8 cellular contexts compared by ENCODE assay signal in genomic region chr6:33160728-33161323, GRCh38. TPM values are rescaled to one million over a fixed set of nuclear protein-coding genes. Genes with fewer than 3 reads are reported as not detected.
DNase-seq lines count a peak whose midpoint lies in the region; ATAC-seq, FAIRE-seq and TF ChIP-seq lines count a peak whose summit lies in the region.

No MANE protein-coding gene starts in this region.

- intact Hi-C loops in GM12878 (cut with micrococcal nuclease; ENCODE audit: unreplicated experiment), result loop anchor here (1.0 kb wide), 2 partner anchors 36 to 87 kb away; no protein-coding TSS in a partner anchor

- 38% methylated on average over 12 of the region's 12 CpGs for WGBS in GM12878 (ENCODE audit: insufficient coverage, insufficient replicate concordance, low lambda C conversion rate, missing lambda C conversion rate)

- H4K20me1 ChIP-seq in GM12878 (ENCODE audit: control insufficient read depth, insufficient read depth) (no peaks in the 10 kb centered on the region), keratinocyte (ENCODE audit: control insufficient read depth, extremely low read depth, insufficient read depth, low read length) (no peaks in the 10 kb centered on the region)

- ATAC-seq in GM12878 (peak; percentile 59), thoracic aorta (ENCODE audit: insufficient number of reproducible peaks, low FRiP score, low read depth) (peak; percentile 76)

- H3K79me2 ChIP-seq in GM12878 (ENCODE audit: control insufficient read depth, insufficient read depth, low read length), result no peaks in the 10 kb centered on the region
- no peaks in the 10 kb centered on the region for H3K79me2 ChIP-seq in keratinocyte (ENCODE audit: control insufficient read depth, insufficient read depth, low read length)

- no peak overlapping the region for H3K4me3 ChIP-seq in NB4 (ENCODE audit: low read depth, low read length)
- no peak overlapping the region for H3K4me3 ChIP-seq in GM12878
- H3K4me3 ChIP-seq in keratinocyte (ENCODE audit: control insufficient read depth in 2 of 3, extremely low read depth in 1 of 3, insufficient read depth in 2 of 3, low read depth in 1 of 3, low read length in 3 of 3), result no peak overlapping the region
- H3K4me3 ChIP-seq in thoracic aorta, result peak overlapping the region; percentile 75

- CTCF ChIA-PET in GM12878 (lab: Yijun Ruan, JAX), result interaction anchor here (0.5 to 9.5 kb wide), 16 partner anchors 7 to 88 kb away, joined by 3 to 80 read pairs (median 4); partner anchors contain the start of gene HLA-DPA1

- no peak overlapping the region for H3K27ac ChIP-seq in GM12878 (ENCODE audit: control insufficient read depth, insufficient read depth)
- no peak overlapping the region for H3K27ac ChIP-seq in keratinocyte (ENCODE audit: control insufficient read depth, insufficient read depth, low read length)
- H3K27ac ChIP-seq in thoracic aorta, result peak overlapping the region; percentile 22 to 50

- no peak for FAIRE-seq in GM12878 (lab: Jason Lieb, UNC)
- no peak for FAIRE-seq in keratinocyte (lab: Jason Lieb, UNC)

- H3K9ac ChIP-seq in GM12878 (ENCODE audit: control insufficient read depth, insufficient read depth, low read length) (no peak overlapping the region), keratinocyte (ENCODE audit: control insufficient read depth, extremely low read depth, insufficient read depth, low read length) (no peak overlapping the region)

- in situ Hi-C loops in GM12878 (cut with MboI), result no loop called here

- no peak overlapping the region for H2AFZ ChIP-seq in GM12878 (ENCODE audit: control insufficient read depth, low read depth, low read length)
- no peak overlapping the region for H2AFZ ChIP-seq in keratinocyte (ENCODE audit: control insufficient read depth, low read length)

- DNase-seq in GM04503 (ENCODE audit: low read depth) (peak; percentile 94), NB4 (ENCODE audit: low read depth) (peak; percentile 73), GM12878 (ENCODE audit: low read depth, low spot score) (no peak), keratinocyte (ENCODE audit: low read depth, low spot score) (peak; percentile 33), thoracic aorta (ENCODE audit: low spot score) (no peak), NCI-H128 (lab: John Stamatoyannopoulos, UW; ENCODE audit: unreplicated experiment) (no peak), HT-29 (ENCODE audit: low spot score) (no peak), T-helper 9 cell (no peak)

- POLR2A ChIA-PET in GM12878 (lab: Charles Lee), result interaction anchor here (0.6 to 1.2 kb wide), 2 partner anchors 88 to 220 kb away, joined by 3 read pairs; no protein-coding TSS in a partner anchor

- TF ChIP-seq CTCF in NB4 (IDR thresholded peaks at IDR 0.05; ENCODE audit: low read depth, low read length) (no peak), GM12878 (IDR thresholded peaks at IDR 0.05 in 2 of 3, conservative IDR thresholded peaks at IDR 0.05 in 1 of 3; ENCODE audit: control insufficient read depth in 2 of 3, extremely low read depth in 1 of 3, insufficient read depth in 1 of 3, low read depth in 3 of 3, low read length in 3 of 3) (no peak), keratinocyte (optimal IDR thresholded peaks at IDR 0.05 in 1 of 3, IDR thresholded peaks at IDR 0.05 in 1 of 3, conservative IDR thresholded peaks at IDR 0.05 in 1 of 3; ENCODE audit: extremely low read depth in 1 of 3, insufficient read depth in 2 of 3, low read length in 3 of 3) (no peak), thoracic aorta (IDR thresholded peaks at IDR 0.05) (no peak)

- H3K9me3 ChIP-seq in GM12878 (replicated peaks; ENCODE audit: control insufficient read depth, insufficient read depth, low read length) (no peaks in the 10 kb centered on the region), keratinocyte (ENCODE audit: control insufficient read depth, low read depth, low read length) (no peaks in the 10 kb centered on the region), thoracic aorta (no peaks in the 10 kb centered on the region)

- TF ChIP-seq RAD21 in GM12878 (IDR thresholded peaks at IDR 0.05; ENCODE audit: insufficient read depth, low read depth, low read length), result no peak

- dilution Hi-C loops in keratinocyte (cut with MboI; ENCODE audit: extremely low pct_ligation_motif_present, low sequenced_read_pairs), result no loop called here

- peaks cover 4% of the 10 kb centered on the region for H3K4me1 ChIP-seq in GM12878 (ENCODE audit: control insufficient read depth, insufficient read depth, low read length)
- peaks cover 11% of the 10 kb centered on the region for H3K4me1 ChIP-seq in keratinocyte (ENCODE audit: control insufficient read depth, extremely low read depth, insufficient read depth, low read length)
- H3K4me1 ChIP-seq in thoracic aorta (ENCODE audit: control insufficient read depth in 1 of 2, low read depth in 2 of 2), result peaks cover 0 to 9% of the 10 kb centered on the region in 2 donors

- no peak for TF ChIP-seq EP300 in GM12878 (IDR thresholded peaks at IDR 0.05; ENCODE audit: borderline replicate concordance in 1 of 2, control insufficient read depth in 1 of 2, low read depth in 2 of 2, low read length in 2 of 2)

- no peaks in the 10 kb centered on the region for H3K27me3 ChIP-seq in GM12878 (replicated peaks in 1 of 2; ENCODE audit: control insufficient read depth in 2 of 2, insufficient read depth in 2 of 2, low read length in 1 of 2)
- H3K27me3 ChIP-seq in keratinocyte (ENCODE audit: control insufficient read depth, extremely low read depth, insufficient read depth, low read length), result peaks cover 6% of the 10 kb centered on the region
- no peaks in the 10 kb centered on the region for H3K27me3 ChIP-seq in thoracic aorta (replicated peaks; ENCODE audit: insufficient read depth)

- TF ChIP-seq POLR2A in NB4 (IDR thresholded peaks at IDR 0.05; ENCODE audit: extremely low read depth, insufficient read length), result no peak
- TF ChIP-seq POLR2A in GM12878 (IDR thresholded peaks at IDR 0.05; ENCODE audit: low read depth, low read length), result no peak

- SMC1A ChIA-PET in GM12878 (lab: Charles Lee; ENCODE audit: uncharacterized antibody, unreplicated experiment), result interaction anchor here (0.7 to 4.3 kb wide), 7 partner anchors 12 to 152 kb away, joined by 3 to 27 read pairs (median 4); no protein-coding TSS in a partner anchor

- BruUV-seq in GM12878 (replicated peaks; lab: Mats Ljungman, UMichigan), result no TSS peak

- no peaks in the 10 kb centered on the region for H3K36me3 ChIP-seq in GM12878 (ENCODE audit: control insufficient read depth in 2 of 2, insufficient read depth in 2 of 2, low read length in 1 of 2)
- no peaks in the 10 kb centered on the region for H3K36me3 ChIP-seq in keratinocyte (ENCODE audit: control insufficient read depth in 2 of 2, extremely low read depth in 1 of 2, insufficient read depth in 2 of 2, low read length in 2 of 2)
- no peaks in the 10 kb centered on the region for H3K36me3 ChIP-seq in thoracic aorta

- H3K4me2 ChIP-seq in GM12878 (ENCODE audit: control insufficient read depth, insufficient read depth), result peak overlapping the region; percentile 95; the same call in 1 of the 2 replicates
- H3K4me2 ChIP-seq in keratinocyte (ENCODE audit: control insufficient read depth, extremely low read depth, insufficient read depth, low read depth, low read length), result peak overlapping the region; percentile 72

- H3K9me1 ChIP-seq in keratinocyte (ENCODE audit: control insufficient read depth, extremely low read depth, insufficient read depth, low read length), result no peaks in the 10 kb centered on the region

- RAD21 ChIA-PET in GM12878 (lab: Charles Lee; ENCODE audit: unreplicated experiment), result interaction anchor here (0.6 to 5.3 kb wide), 8 partner anchors 11 to 161 kb away, joined by 3 to 27 read pairs (median 4); partner anchors contain the start of gene B3GALT4

RNA-seq across cellular contexts. Expression of gene COL11A2, which starts 31.4 kb away (rescaled TPM):
- 1.8 and 1.9 TPM in 2 replicates for total RNA-seq in GM12878 (2013; cell fraction: nucleolus; rRNA removed)
- total RNA-seq in GM12878 (2014; rRNA removed), result 0.22 and 0.23 TPM in 2 replicates
- total RNA-seq in GM12878 (2014; rRNA removed; fragmentation: Illumina TruSeq; extraction: Trizol), result 0.22 and 0.23 TPM in 2 replicates
- 0.51 and 0.53 TPM in 2 replicates for total RNA-seq in GM12878 (2021)
- polyA plus RNA-seq in GM12878 (2011; ENCODE audit: low read depth), result 0.25 TPM
- polyA plus RNA-seq in GM12878 (2011; rRNA removed), result 0.42 and 0.83 TPM in 2 replicates
- 0.36 and 0.57 TPM in 2 replicates for polyA plus RNA-seq in GM12878 (2011; cell fraction: cytosol; rRNA removed)
- 8.6 and 10.3 TPM in 2 replicates for polyA plus RNA-seq in GM12878 (2011; cell fraction: nucleus; rRNA removed)
- 0.70 and 0.73 TPM in 2 replicates for polyA plus RNA-seq in GM12878 (2012)
- polyA plus RNA-seq in GM12878 (2014; fragmentation: Illumina TruSeq; extraction: Trizol), result 0.09 and 0.44 TPM in 2 replicates
- polyA plus RNA-seq in GM12878 (2014; fragmentation: Nextera tagmentation; extraction: Ambion mirVana), result under 1 TPM in 1 of 2 experiments, not detected in 1; 0.07 TPM
- 0.72 and 0.76 TPM in 2 replicates for polyA plus RNA-seq in GM12878 (2014; rRNA removed)
- polyA plus RNA-seq in GM12878 (2016; fragmentation: Nextera tagmentation; extraction: Ambion mirVana), result under 1 TPM; 0.03 to 0.15 TPM
- 0.15 and 0.46 TPM in 2 replicates for polyA minus RNA-seq in GM12878 (2011; rRNA and poly(A)+ RNA removed)
- polyA minus RNA-seq in GM12878 (2011; cell fraction: cytosol; rRNA and poly(A)+ RNA removed), result not detected in 2 replicates
- 0.85 and 0.86 TPM in 2 replicates for polyA minus RNA-seq in GM12878 (2011; cell fraction: nucleus; rRNA and poly(A)+ RNA removed)
- 0.06 to 0.18 TPM (median 0.08 TPM) in 3 replicates for polyA plus RNA-seq in keratinocyte
- polyA plus RNA-seq in keratinocyte (2011; ENCODE audit: low read depth), result 0.15 TPM
- polyA plus RNA-seq in keratinocyte (2011; cell fraction: cytosol; rRNA removed), result 0.04 and 0.05 TPM in 2 replicates
- polyA plus RNA-seq in keratinocyte (2011; cell fraction: nucleus; rRNA removed), result 0.83 and 0.93 TPM in 2 replicates
- 0.09 and 0.38 TPM in 2 replicates for polyA plus RNA-seq in keratinocyte (2012; ENCODE audit: low replicate concordance)
- polyA minus RNA-seq in keratinocyte, result 0.29 TPM in 1 of 3 replicates, not detected in the others
- not detected for polyA minus RNA-seq in keratinocyte (2011; cell fraction: cytosol; rRNA and poly(A)+ RNA removed)
- polyA minus RNA-seq in keratinocyte (2011; cell fraction: nucleus; rRNA and poly(A)+ RNA removed), result 0.63 TPM in 1 of 2 replicates, not detected in the other
- 1 to 10 TPM; 1.9 to 3.4 TPM for total RNA-seq in thoracic aorta
- total RNA-seq in HT-29 (2014; rRNA removed; shearing (Covaris generic)), result 0.31 and 0.47 TPM in 2 replicates

RNA-seq across cellular contexts. Expression of gene RXRB, which starts 39.6 kb away (rescaled TPM):
- total RNA-seq in GM12878 (2013; cell fraction: nucleolus; rRNA removed), result 37.4 and 40.4 TPM in 2 replicates
- total RNA-seq in GM12878 (2014; rRNA removed) (14.0 TPM in 2 replicates), GM12878 (2014; rRNA removed; fragmentation: Illumina TruSeq; extraction: Trizol) (9.5 and 10.8 TPM in 2 replicates), GM12878 (2021) (27.1 and 30.3 TPM in 2 replicates), thoracic aorta (10 to 100 TPM; 38.7 to 47.2 TPM)
- 20.9 TPM for polyA plus RNA-seq in GM12878 (2011; ENCODE audit: low read depth)
- polyA plus RNA-seq in GM12878 (2011; rRNA removed) (26.6 and 35.0 TPM in 2 replicates), GM12878 (2014; fragmentation: Illumina TruSeq; extraction: Trizol) (16.4 and 25.8 TPM in 2 replicates), GM12878 (2014; fragmentation: Nextera tagmentation; extraction: Ambion mirVana) (1 to 10 TPM in 1 of 2 experiments, under 1 TPM in 1; 0.71 to 1.6 TPM), GM12878 (2014; rRNA removed) (30.3 and 34.4 TPM in 2 replicates), GM12878 (2016; fragmentation: Nextera tagmentation; extraction: Ambion mirVana) (10 to 100 TPM; 19.8 to 21.0 TPM), keratinocyte (23.2 to 32.4 TPM (median 25.7 TPM) in 3 replicates)
- polyA plus RNA-seq in GM12878 (2011; cell fraction: cytosol; rRNA removed), result 33.9 and 40.3 TPM in 2 replicates
- polyA plus RNA-seq in GM12878 (2011; cell fraction: nucleus; rRNA removed), result 155 and 193 TPM in 2 replicates
- polyA plus RNA-seq in GM12878 (2012), result 35.2 and 36.1 TPM in 2 replicates
- polyA minus RNA-seq in GM12878 (2011; rRNA and poly(A)+ RNA removed), result 36.9 and 38.1 TPM in 2 replicates
- polyA minus RNA-seq in GM12878 (2011; cell fraction: cytosol; rRNA and poly(A)+ RNA removed), result 6.8 and 11.2 TPM in 2 replicates
- 24.2 and 28.5 TPM in 2 replicates for polyA minus RNA-seq in GM12878 (2011; cell fraction: nucleus; rRNA and poly(A)+ RNA removed)
- polyA plus RNA-seq in keratinocyte (2011; ENCODE audit: low read depth), result 4.9 TPM
- polyA plus RNA-seq in keratinocyte (2011; cell fraction: cytosol; rRNA removed), result 14.6 and 15.3 TPM in 2 replicates
- 62.1 and 65.8 TPM in 2 replicates for polyA plus RNA-seq in keratinocyte (2011; cell fraction: nucleus; rRNA removed)
- 22.3 and 24.5 TPM in 2 replicates for polyA plus RNA-seq in keratinocyte (2012; ENCODE audit: low replicate concordance)
- polyA minus RNA-seq in keratinocyte, result 30.8 to 33.3 TPM (median 32.9 TPM) in 3 replicates
- polyA minus RNA-seq in keratinocyte (2011; cell fraction: cytosol; rRNA and poly(A)+ RNA removed), result 16.5 TPM
- polyA minus RNA-seq in keratinocyte (2011; cell fraction: nucleus; rRNA and poly(A)+ RNA removed), result 17.1 and 19.2 TPM in 2 replicates
- total RNA-seq in HT-29 (2014; rRNA removed; shearing (Covaris generic)), result 28.1 and 32.9 TPM in 2 replicates

RNA-seq across cellular contexts. Expression of gene SLC39A7, which starts 39.8 kb away (rescaled TPM):
- total RNA-seq in GM12878 (2013; cell fraction: nucleolus; rRNA removed), result 28.9 TPM in 2 replicates
- total RNA-seq in GM12878 (2014; rRNA removed), result 48.9 and 50.6 TPM in 2 replicates
- 41.3 and 43.9 TPM in 2 replicates for total RNA-seq in GM12878 (2014; rRNA removed; fragmentation: Illumina TruSeq; extraction: Trizol)
- total RNA-seq in GM12878 (2021), result 52.9 and 57.3 TPM in 2 replicates
- polyA plus RNA-seq in GM12878 (2011; ENCODE audit: low read depth), result 55.2 TPM
- 23.0 and 37.4 TPM in 2 replicates for polyA plus RNA-seq in GM12878 (2011; rRNA removed)
- polyA plus RNA-seq in GM12878 (2011; cell fraction: cytosol; rRNA removed), result 50.2 and 54.2 TPM in 2 replicates
- 55.7 and 62.9 TPM in 2 replicates for polyA plus RNA-seq in GM12878 (2011; cell fraction: nucleus; rRNA removed)
- 59.6 and 80.9 TPM in 2 replicates for polyA plus RNA-seq in GM12878 (2012)
- 51.0 and 63.1 TPM in 2 replicates for polyA plus RNA-seq in GM12878 (2014; fragmentation: Illumina TruSeq; extraction: Trizol)
- polyA plus RNA-seq in GM12878 (2014; fragmentation: Nextera tagmentation; extraction: Ambion mirVana), result 1 to 10 TPM; 7.3 to 8.4 TPM
- polyA plus RNA-seq in GM12878 (2014; rRNA removed), result 55.3 and 56.1 TPM in 2 replicates
- 10 to 100 TPM; 12.8 to 14.0 TPM for polyA plus RNA-seq in GM12878 (2016; fragmentation: Nextera tagmentation; extraction: Ambion mirVana)
- 30.9 and 31.3 TPM in 2 replicates for polyA minus RNA-seq in GM12878 (2011; rRNA and poly(A)+ RNA removed)
- 11.0 and 13.6 TPM in 2 replicates for polyA minus RNA-seq in GM12878 (2011; cell fraction: cytosol; rRNA and poly(A)+ RNA removed)
- 18.6 and 31.2 TPM in 2 replicates for polyA minus RNA-seq in GM12878 (2011; cell fraction: nucleus; rRNA and poly(A)+ RNA removed)
- 47.6 to 68.6 TPM (median 54.0 TPM) in 3 replicates for polyA plus RNA-seq in keratinocyte
- polyA plus RNA-seq in keratinocyte (2011; ENCODE audit: low read depth), result 23.5 TPM
- polyA plus RNA-seq in keratinocyte (2011; cell fraction: cytosol; rRNA removed), result 28.0 and 32.5 TPM in 2 replicates
- 126 and 135 TPM in 2 replicates for polyA plus RNA-seq in keratinocyte (2011; cell fraction: nucleus; rRNA removed)
- polyA plus RNA-seq in keratinocyte (2012; ENCODE audit: low replicate concordance), result 48.9 and 98.3 TPM in 2 replicates
- polyA minus RNA-seq in keratinocyte, result 36.1 to 86.7 TPM (median 50.6 TPM) in 3 replicates
- polyA minus RNA-seq in keratinocyte (2011; cell fraction: cytosol; rRNA and poly(A)+ RNA removed), result 17.3 TPM
- polyA minus RNA-seq in keratinocyte (2011; cell fraction: nucleus; rRNA and poly(A)+ RNA removed), result 40.8 and 62.0 TPM in 2 replicates
- total RNA-seq in thoracic aorta, result 100 to 1,000 TPM in 1 of 2 donors, 10 to 100 TPM in 1; 71.3 to 106 TPM
- 131 and 147 TPM in 2 replicates for total RNA-seq in HT-29 (2014; rRNA removed; shearing (Covaris generic))

RNA-seq across cellular contexts. Expression of gene HSD17B8, which starts 43.6 kb away (rescaled TPM):
- total RNA-seq in GM12878 (2013; cell fraction: nucleolus; rRNA removed), result 7.5 and 9.9 TPM in 2 replicates
- total RNA-seq in GM12878 (2014; rRNA removed) (38.4 and 41.5 TPM in 2 replicates), GM12878 (2014; rRNA removed; fragmentation: Illumina TruSeq; extraction: Trizol) (14.1 and 14.4 TPM in 2 replicates), GM12878 (2021) (23.8 and 30.8 TPM in 2 replicates), thoracic aorta (10 to 100 TPM in 1 of 2 donors, 1 to 10 TPM in 1; 4.0 to 15.0 TPM)
- polyA plus RNA-seq in GM12878 (2011; ENCODE audit: low read depth), result 13.8 TPM
- polyA plus RNA-seq in GM12878 (2011; rRNA removed) (20.0 and 29.2 TPM in 2 replicates), GM12878 (2014; fragmentation: Illumina TruSeq; extraction: Trizol) (7.8 and 12.5 TPM in 2 replicates), GM12878 (2014; fragmentation: Nextera tagmentation; extraction: Ambion mirVana) (10 to 100 TPM in 1 of 2 experiments, 1 to 10 TPM in 1; 3.1 to 13.6 TPM), GM12878 (2014; rRNA removed) (40.8 and 40.9 TPM in 2 replicates), GM12878 (2016; fragmentation: Nextera tagmentation; extraction: Ambion mirVana) (10 to 100 TPM; 46.7 to 54.3 TPM), keratinocyte (18.6 to 22.1 TPM (median 20.7 TPM) in 3 replicates)
- polyA plus RNA-seq in GM12878 (2011; cell fraction: cytosol; rRNA removed), result 41.7 and 54.6 TPM in 2 replicates
- polyA plus RNA-seq in GM12878 (2011; cell fraction: nucleus; rRNA removed), result 51.8 and 54.1 TPM in 2 replicates
- 19.5 and 25.0 TPM in 2 replicates for polyA plus RNA-seq in GM12878 (2012)
- polyA minus RNA-seq in GM12878 (2011; rRNA and poly(A)+ RNA removed), result 20.0 and 26.4 TPM in 2 replicates
- 3.3 and 6.5 TPM in 2 replicates for polyA minus RNA-seq in GM12878 (2011; cell fraction: cytosol; rRNA and poly(A)+ RNA removed)
- 5.9 and 11.8 TPM in 2 replicates for polyA minus RNA-seq in GM12878 (2011; cell fraction: nucleus; rRNA and poly(A)+ RNA removed)
- 5.3 TPM for polyA plus RNA-seq in keratinocyte (2011; ENCODE audit: low read depth)
- 13.2 and 24.1 TPM in 2 replicates for polyA plus RNA-seq in keratinocyte (2011; cell fraction: cytosol; rRNA removed)
- 13.4 and 14.7 TPM in 2 replicates for polyA plus RNA-seq in keratinocyte (2011; cell fraction: nucleus; rRNA removed)
- polyA plus RNA-seq in keratinocyte (2012; ENCODE audit: low replicate concordance), result 13.9 and 18.3 TPM in 2 replicates
- polyA minus RNA-seq in keratinocyte, result 8.5 to 13.3 TPM (median 12.3 TPM) in 3 replicates
- polyA minus RNA-seq in keratinocyte (2011; cell fraction: cytosol; rRNA and poly(A)+ RNA removed), result 12.5 TPM
- polyA minus RNA-seq in keratinocyte (2011; cell fraction: nucleus; rRNA and poly(A)+ RNA removed), result 2.0 and 3.7 TPM in 2 replicates
- 28.0 and 35.8 TPM in 2 replicates for total RNA-seq in HT-29 (2014; rRNA removed; shearing (Covaris generic))

RNA-seq across cellular contexts. Expression of gene RING1, which starts 47.5 kb away (rescaled TPM):
- 5.2 and 6.4 TPM in 2 replicates for total RNA-seq in GM12878 (2013; cell fraction: nucleolus; rRNA removed)
- total RNA-seq in GM12878 (2014; rRNA removed) (11.6 and 16.2 TPM in 2 replicates), GM12878 (2014; rRNA removed; fragmentation: Illumina TruSeq; extraction: Trizol) (16.0 and 17.2 TPM in 2 replicates), GM12878 (2021) (24.1 and 24.9 TPM in 2 replicates), thoracic aorta (10 to 100 TPM; 13.2 to 17.3 TPM)
- 7.9 TPM for polyA plus RNA-seq in GM12878 (2011; ENCODE audit: low read depth)
- polyA plus RNA-seq in GM12878 (2011; rRNA removed) (9.0 and 15.4 TPM in 2 replicates), GM12878 (2014; fragmentation: Illumina TruSeq; extraction: Trizol) (11.2 and 16.9 TPM in 2 replicates), GM12878 (2014; fragmentation: Nextera tagmentation; extraction: Ambion mirVana) (1 to 10 TPM; 2.0 to 4.2 TPM), GM12878 (2014; rRNA removed) (27.2 and 27.8 TPM in 2 replicates), GM12878 (2016; fragmentation: Nextera tagmentation; extraction: Ambion mirVana) (1 to 10 TPM; 5.4 to 6.3 TPM), keratinocyte (20.3 to 28.3 TPM (median 23.0 TPM) in 3 replicates)
- polyA plus RNA-seq in GM12878 (2011; cell fraction: cytosol; rRNA removed), result 18.1 and 21.3 TPM in 2 replicates
- polyA plus RNA-seq in GM12878 (2011; cell fraction: nucleus; rRNA removed), result 34.4 and 40.4 TPM in 2 replicates
- 22.0 and 31.1 TPM in 2 replicates for polyA plus RNA-seq in GM12878 (2012)
- polyA minus RNA-seq in GM12878 (2011; rRNA and poly(A)+ RNA removed), result 8.7 and 11.2 TPM in 2 replicates
- 7.1 and 7.6 TPM in 2 replicates for polyA minus RNA-seq in GM12878 (2011; cell fraction: cytosol; rRNA and poly(A)+ RNA removed)
- polyA minus RNA-seq in GM12878 (2011; cell fraction: nucleus; rRNA and poly(A)+ RNA removed), result 2.3 and 4.1 TPM in 2 replicates
- 5.3 TPM for polyA plus RNA-seq in keratinocyte (2011; ENCODE audit: low read depth)
- polyA plus RNA-seq in keratinocyte (2011; cell fraction: cytosol; rRNA removed), result 15.0 and 20.2 TPM in 2 replicates
- 34.1 and 40.8 TPM in 2 replicates for polyA plus RNA-seq in keratinocyte (2011; cell fraction: nucleus; rRNA removed)
- 22.6 and 32.8 TPM in 2 replicates for polyA plus RNA-seq in keratinocyte (2012; ENCODE audit: low replicate concordance)
- polyA minus RNA-seq in keratinocyte, result 12.8 to 30.2 TPM (median 20.1 TPM) in 3 replicates
- polyA minus RNA-seq in keratinocyte (2011; cell fraction: cytosol; rRNA and poly(A)+ RNA removed), result 16.5 TPM
- polyA minus RNA-seq in keratinocyte (2011; cell fraction: nucleus; rRNA and poly(A)+ RNA removed), result 5.1 and 5.7 TPM in 2 replicates
- 36.1 and 37.2 TPM in 2 replicates for total RNA-seq in HT-29 (2014; rRNA removed; shearing (Covaris generic))

Comparison
In these comparisons a context has a peak if more than half of its experiments do, and no peak if none do; other contexts are left out.
1. DNase-seq: peak in GM04503 (single experiment), NB4 (single experiment) and keratinocyte (single experiment); none in GM12878 (single experiment), thoracic aorta (single experiment), NCI-H128 (single experiment), HT-29 (single experiment) and T-helper 9 cell (single experiment).
2. H3K27ac ChIP-seq: peak in thoracic aorta (2 of 2); none in GM12878 (single experiment) and keratinocyte (single experiment).